ENCODE assay signal across 1 cellular context in genomic region chr17:79732246-79732645, GRCh38.
TF ChIP-seq lines count a peak whose summit lies in the region.

No MANE protein-coding gene starts in this region.

TF ChIP-seq in K562, 482 proteins besides CTCF, POLR2A, EP300 and RAD21:
- TF ChIP-seq CREB3L1 (IDR thresholded peaks at IDR 0.05; ENCODE audit: borderline replicate concordance, low read depth): no peak
- TF ChIP-seq BHLHE40 (IDR thresholded peaks at IDR 0.05; ENCODE audit: low read length): no peak
- TF ChIP-seq FOXP4 (CRISPR knock-in tag; IDR thresholded peaks at IDR 0.05; ENCODE audit: borderline replicate concordance): no peak
- TF ChIP-seq ZNF76 (CRISPR knock-in tag; IDR thresholded peaks at IDR 0.05; ENCODE audit: borderline replicate concordance): no peak
- no peak for TF ChIP-seq PRPF4 (IDR thresholded peaks at IDR 0.05; ENCODE audit: insufficient read depth, low read depth, low read length, poor library complexity, severe bottlenecking)
- no peak for TF ChIP-seq HMGN3 (IDR thresholded peaks at IDR 0.05; ENCODE audit: borderline replicate concordance, extremely low read depth, insufficient read length, low read depth, low read length)
